In genomic region chr22:38865201-38866023, GRCh38 we compare ENCODE assay signal across 18 cellular contexts. TPM values are rescaled to one million over a fixed set of nuclear protein-coding genes. Genes with fewer than 3 reads are reported as not detected.
DNase-seq lines count a peak whose midpoint lies in the region; ATAC-seq, FAIRE-seq and TF ChIP-seq lines count a peak whose summit lies in the region.
"Had no signal": no experiment of that assay in that cellular context is flagged by ENCODE, and none has a peak within 500 bp of the region (broad histone marks: within the 10 kb centered on the region; RNA-seq: fewer than 3 reads in every experiment).

No MANE protein-coding gene starts in this region.

- H3K4ac ChIP-seq in H1 (replicated peaks; ENCODE audit: insufficient read length, low read depth, low read length): no peak overlapping the region

- H3K4me3 ChIP-seq in H1 (ENCODE audit: extremely low read depth in 1 of 4, insufficient read depth in 2 of 4, low read depth in 3 of 4, low read length in 4 of 4) (no peak overlapping the region), mucosa of stomach (ENCODE audit: low read length) (no peak overlapping the region), tibial nerve (no peak overlapping the region)
- H3K4me3 ChIP-seq: colonic mucosa had no signal

- no peak for TF ChIP-seq CTCF in H1 (IDR thresholded peaks at IDR 0.05; ENCODE audit: control extremely low read depth in 1 of 3, insufficient read depth in 1 of 3, low read depth in 1 of 3, low read length in 3 of 3)
- TF ChIP-seq CTCF in tibial nerve (IDR thresholded peaks at IDR 0.05): no peak
- no peak for TF ChIP-seq CTCF in GM13977 (IDR thresholded peaks at IDR 0.05; ENCODE audit: extremely low read depth, insufficient read depth, missing control alignments)

- no peak overlapping the region for H3K14ac ChIP-seq in H1 (ENCODE audit: insufficient read length)

- H3K27ac ChIP-seq in H1 (ENCODE audit: low read depth, low read length): peak overlapping the region; percentile 72; the same call in 1 of the 2 replicates
- H3K27ac ChIP-seq in tibial nerve: peak overlapping the region; percentile 41 to 90 (median 78)
- H3K27ac ChIP-seq: colonic mucosa, foreskin keratinocyte had no signal

- H3K27ac Mint-ChIP-seq in activated naive CD4-positive, alpha-beta T cell treated with anti-CD3 and anti-CD28 coated beads, Interleukin-2, amount 50 U/mL, for 24 hours: peak overlapping the region; percentile 59
- H3K27ac Mint-ChIP-seq in activated naive CD4-positive, alpha-beta T cell treated with anti-CD3 and anti-CD28 coated beads for 36 hours: no peak overlapping the region
- H3K27ac Mint-ChIP-seq: activated CD4-positive, alpha-beta T cell treated with anti-CD3 and anti-CD28 coated beads, Interleukin-2, amount 10 ng/mL, durations not matched to agents 24 days and 14 days; nephron; T-cell had no signal

- no peak overlapping the region for H3K4me3 Mint-ChIP-seq in activated naive CD4-positive, alpha-beta T cell treated with anti-CD3 and anti-CD28 coated beads, Interleukin-2, amount 50 U/mL, for 24 hours
- no peak overlapping the region for H3K4me3 Mint-ChIP-seq in activated naive CD4-positive, alpha-beta T cell treated with anti-CD3 and anti-CD28 coated beads for 36 hours
- H3K4me3 Mint-ChIP-seq: activated CD4-positive, alpha-beta T cell treated with anti-CD3 and anti-CD28 coated beads, Interleukin-2, amount 10 ng/mL, durations not matched to agents 24 days and 14 days; nephron; T-cell had no signal

- no peak overlapping the region for H4K5ac ChIP-seq in H1 (ENCODE audit: insufficient read length, low read depth, low read length)

- no peak for TF ChIP-seq EP300 in H1 (IDR thresholded peaks at IDR 0.05; ENCODE audit: borderline replicate concordance in 1 of 2, low read depth in 2 of 2, low read length in 2 of 2)
- TF ChIP-seq EP300 in tibial nerve (IDR thresholded peaks at IDR 0.05): no peak

- H4K8ac ChIP-seq in H1 (ENCODE audit: extremely low read depth, insufficient read depth, low read length): peak overlapping the region; percentile 4; the same call in 1 of the 2 replicates

- CTCF ChIA-PET in activated naive CD4-positive, alpha-beta T cell treated with anti-CD3 and anti-CD28 coated beads for 36 hours (lab: Charles Lee): no interaction called here
- CTCF ChIA-PET in H1 (lab: Charles Lee; ENCODE audit: partially characterized antibody): interaction anchor here (0.8 to 8.1 kb wide), 4 partner anchors 38 to 141 kb away, joined by 3 to 79 read pairs (median 4); no protein-coding TSS in a partner anchor

- peaks cover 18 to 28% of the 10 kb centered on the region in 2 experiments for H4K20me1 ChIP-seq in H1 (replicated peaks in 1 of 2; ENCODE audit: control insufficient read depth in 1 of 2, insufficient read depth in 2 of 2, low read length in 2 of 2)

- no peak overlapping the region for H3K9ac ChIP-seq in H1 (replicated peaks in 1 of 4; ENCODE audit: extremely low read depth in 1 of 4, low read depth in 3 of 4, low read length in 3 of 4)
- peak overlapping the region; percentile 49 for H3K9ac ChIP-seq in mucosa of stomach (ENCODE audit: low read length)

- H3K27me3 Mint-ChIP-seq in activated naive CD4-positive, alpha-beta T cell treated with anti-CD3 and anti-CD28 coated beads, Interleukin-2, amount 50 U/mL, for 24 hours: no peaks in the 10 kb centered on the region
- no peaks in the 10 kb centered on the region for H3K27me3 Mint-ChIP-seq in activated naive CD4-positive, alpha-beta T cell treated with anti-CD3 and anti-CD28 coated beads for 36 hours (ENCODE audit: low read depth)
- H3K27me3 Mint-ChIP-seq: activated CD4-positive, alpha-beta T cell treated with anti-CD3 and anti-CD28 coated beads, Interleukin-2, amount 10 ng/mL, durations not matched to agents 24 days and 14 days; T-cell had no signal

- H3K4me1 Mint-ChIP-seq in activated naive CD4-positive, alpha-beta T cell treated with anti-CD3 and anti-CD28 coated beads, Interleukin-2, amount 50 U/mL, for 24 hours: peaks cover 32% of the 10 kb centered on the region
- peaks cover 33% of the 10 kb centered on the region for H3K4me1 Mint-ChIP-seq in activated naive CD4-positive, alpha-beta T cell treated with anti-CD3 and anti-CD28 coated beads for 36 hours (ENCODE audit: low read depth)

- H2BK120ac ChIP-seq in H1 (replicated peaks; ENCODE audit: low read depth, low read length): no peak overlapping the region

- peaks cover 4% of the 10 kb centered on the region for H3K36me3 Mint-ChIP-seq in activated naive CD4-positive, alpha-beta T cell treated with anti-CD3 and anti-CD28 coated beads, Interleukin-2, amount 50 U/mL, for 24 hours
- peaks cover 22% of the 10 kb centered on the region for H3K36me3 Mint-ChIP-seq in activated naive CD4-positive, alpha-beta T cell treated with anti-CD3 and anti-CD28 coated beads for 36 hours (ENCODE audit: low read depth)

- no peak overlapping the region for H2AFZ ChIP-seq in H1 (ENCODE audit: low read length)

- DNase-seq in activated naive CD4-positive, alpha-beta T cell treated with anti-CD3 and anti-CD28 coated beads for 36 hours: no peak
- no peak for DNase-seq in H1 (ENCODE audit: low read depth in 1 of 2, low spot score in 2 of 2)
- no peak for DNase-seq in tibial nerve (ENCODE audit: low spot score in 2 of 2)
- no peak for DNase-seq in iPS-NIHi7 (ENCODE audit: extremely low spot score)
- no peak for DNase-seq in GM13977 (ENCODE audit: low spot score)
- DNase-seq: activated CD4-positive, alpha-beta T cell treated with anti-CD3 and anti-CD28 coated beads, Interleukin-2, amount 10 ng/mL, durations not matched to agents 24 days and 14 days; activated naive CD4-positive, alpha-beta T cell; colonic mucosa; DMS79; foreskin keratinocyte; NCI-H1092; OCI-M1; stimulated activated CD4-positive, alpha-beta T cell treated with anti-CD3 and anti-CD28 coated beads, Interleukin-12 subunit alpha, Interleukin-12 subunit beta, amount 100 ng/mL, for 4 hours had no signal

- H2BK5ac ChIP-seq in H1 (ENCODE audit: low read depth, low read length): peak overlapping the region; percentile 81; the same call in 1 of the 2 replicates

- H3K9me3 Mint-ChIP-seq in activated naive CD4-positive, alpha-beta T cell treated with anti-CD3 and anti-CD28 coated beads, Interleukin-2, amount 50 U/mL, for 24 hours: no peaks in the 10 kb centered on the region
- H3K9me3 Mint-ChIP-seq in activated naive CD4-positive, alpha-beta T cell treated with anti-CD3 and anti-CD28 coated beads for 36 hours: no peaks in the 10 kb centered on the region
- H3K9me3 Mint-ChIP-seq: activated CD4-positive, alpha-beta T cell treated with anti-CD3 and anti-CD28 coated beads, Interleukin-2, amount 10 ng/mL, durations not matched to agents 24 days and 14 days; nephron; T-cell had no signal

- intact Hi-C loops in activated naive CD4-positive, alpha-beta T cell treated with anti-CD3 and anti-CD28 coated beads for 36 hours (cut with micrococcal nuclease): no loop called here

- peaks cover 2 to 33% (median 23%) of the 10 kb centered on the region in 4 experiments for H3K4me1 ChIP-seq in H1 (replicated peaks in 1 of 4; ENCODE audit: control insufficient read depth in 3 of 4, insufficient read depth in 4 of 4, low read length in 3 of 4)
- H3K4me1 ChIP-seq in mucosa of stomach (ENCODE audit: control insufficient read depth, insufficient read depth, low read length): peaks cover 28% of the 10 kb centered on the region
- peaks cover 0 to 97% (median 50%) of the 10 kb centered on the region in 4 donors for H3K4me1 ChIP-seq in tibial nerve
- H3K4me1 ChIP-seq: foreskin keratinocyte had no signal

- H4K91ac ChIP-seq in H1 (replicated peaks; ENCODE audit: insufficient read length, low read length): no peak overlapping the region

- no peak overlapping the region; the same call in 1 of the 2 replicates for H3K18ac ChIP-seq in H1 (ENCODE audit: extremely low read depth, low read length)

- H2BK20ac ChIP-seq in H1 (ENCODE audit: low read length): no peak overlapping the region

- POLR2A ChIA-PET in H1 (lab: Charles Lee; ENCODE audit: partially characterized antibody): interaction anchor here (0.9 to 1.0 kb wide), 2 partner anchors 9 to 14 kb away, joined by 3 to 4 read pairs; no protein-coding TSS in a partner anchor

- H3K23ac ChIP-seq in H1 (ENCODE audit: insufficient read length): no peak overlapping the region

- H2AK5ac ChIP-seq in H1 (ENCODE audit: low read depth, low read length): no peak overlapping the region

- H3K36me3 ChIP-seq in H1 (ENCODE audit: control insufficient read depth in 2 of 4, insufficient read depth in 4 of 4, low read length in 3 of 4): peaks cover 0 to 24% (median 13%) of the 10 kb centered on the region in 4 experiments; a peak in 4 of 8 replicates
- H3K36me3 ChIP-seq in mucosa of stomach (ENCODE audit: control insufficient read depth, insufficient read depth, low read length): no peaks in the 10 kb centered on the region
- H3K36me3 ChIP-seq in tibial nerve: peaks cover 0 to 37% (median 15%) of the 10 kb centered on the region in 3 donors
- H3K36me3 ChIP-seq: colonic mucosa had no signal

- H3K79me2 ChIP-seq in H1 (ENCODE audit: control insufficient read depth in 1 of 2, insufficient read depth in 2 of 2, low read length in 2 of 2): peaks cover 0 to 3% of the 10 kb centered on the region in 2 experiments; a peak in 1 of 4 replicates

- H3K79me1 ChIP-seq in H1 (ENCODE audit: low read depth, low read length): peaks cover 7% of the 10 kb centered on the region

- no peak for ATAC-seq in HG02938 (IDR thresholded peaks at IDR 0.05; ENCODE audit: unreplicated experiment)
- ATAC-seq: foreskin keratinocyte, T-cell had no signal

- no peak for TF ChIP-seq RAD21 in H1 (IDR thresholded peaks at IDR 0.05 in 1 of 2, conservative IDR thresholded peaks at IDR 0.05 in 1 of 2; ENCODE audit: low read depth in 2 of 2, low read length in 2 of 2)

- H2BK12ac ChIP-seq in H1 (ENCODE audit: low read depth, low read length): 0 out of 2 replicates have a peak overlapping the region, but pooled peaks have one; percentile 60

- H2BK15ac ChIP-seq in H1 (ENCODE audit: low read length): no peak overlapping the region

- H3K27me3 ChIP-seq in H1 (replicated peaks in 1 of 4; ENCODE audit: control insufficient read depth in 3 of 4, extremely low read depth in 1 of 4, insufficient read depth in 3 of 4, low read length in 3 of 4): no peaks in the 10 kb centered on the region
- H3K27me3 ChIP-seq in mucosa of stomach (ENCODE audit: control insufficient read depth, insufficient read depth, low read length): no peaks in the 10 kb centered on the region
- no peaks in the 10 kb centered on the region for H3K27me3 ChIP-seq in tibial nerve
- H3K27me3 ChIP-seq: colonic mucosa had no signal

- no peak for FAIRE-seq in H1 (lab: Jason Lieb, UNC)

- H3K9me3 ChIP-seq in H1 (ENCODE audit: insufficient read depth in 2 of 2, low read depth in 1 of 2, low read length in 1 of 2): no peaks in the 10 kb centered on the region
- H3K9me3 ChIP-seq in mucosa of stomach (ENCODE audit: control insufficient read depth, low read length): no peaks in the 10 kb centered on the region
- no peaks in the 10 kb centered on the region for H3K9me3 ChIP-seq in tibial nerve
- H3K9me3 ChIP-seq: colonic mucosa had no signal

- WGBS in H1 (ENCODE audit: extremely low coverage in 1 of 2, insufficient coverage in 1 of 2, insufficient read length in 1 of 2, insufficient replicate concordance in 2 of 2, low coverage in 1 of 2, low lambda C conversion rate in 2 of 2, missing lambda C conversion rate in 1 of 2), 2 experiments: 87% methylated on average over 14 of the region's 20 CpGs; no CpG with 5 or more reads in 1 of the 2 experiments
- 72 to 76% methylated on average over 6 to 18 of the region's 20 CpGs for WGBS in tibial nerve, 2 donors

- no peak overlapping the region for H3K56ac ChIP-seq in H1 (replicated peaks; ENCODE audit: insufficient read length, low read depth, low read length)

- no peak overlapping the region for H3K4me2 ChIP-seq in H1 (ENCODE audit: insufficient read depth in 1 of 2, low read depth in 2 of 2, low read length in 2 of 2)

- in situ Hi-C loops in GM13977 (cut with MboI; ENCODE audit: low pct_unique_long_range_greater_than_20kb, low sequenced_read_pairs, unreplicated experiment): no loop called here

- H3K23me2 ChIP-seq in H1 (ENCODE audit: low read depth, low read length): no peaks in the 10 kb centered on the region; the same call in 1 of the 2 replicates

- TF ChIP-seq POLR2A in H1 (IDR thresholded peaks at IDR 0.05; ENCODE audit: control extremely low read depth in 1 of 2, low read depth in 2 of 2, low read length in 2 of 2) (no peak), tibial nerve (IDR thresholded peaks at IDR 0.05) (no peak)

RNA-seq across cellular contexts. Expression of gene CBX6, which starts 6.6 kb away (rescaled TPM):
- total RNA-seq in activated naive CD4-positive, alpha-beta T cell treated with anti-CD3 and anti-CD28 coated beads for 36 hours: 10 to 100 TPM; 91.4 to 93.5 TPM
- total RNA-seq in H1 (2021; fragmentation: NEBNext Ultra II Directional; extraction: Animal tissue kit (Norgen Biotek cat#: 25700)): 27.5 and 28.2 TPM in 2 replicates
- polyA plus RNA-seq in H1 (2011; rRNA removed): 10.6 and 11.7 TPM in 2 replicates
- 6.3 TPM for polyA plus RNA-seq in H1 (2011; cell fraction: cytosol; rRNA removed)
- 33.5 TPM for polyA plus RNA-seq in H1 (2011; cell fraction: nucleus; rRNA removed)
- 12.9 to 17.7 TPM (median 14.7 TPM) in 4 replicates for polyA plus RNA-seq in H1 (2012, experiment 1 of 2)
- polyA plus RNA-seq in H1 (2012, experiment 2 of 2): 13.0 TPM
- 10.8 TPM for polyA plus RNA-seq in H1 (2013, experiment 1 of 2)
- 11.2 TPM for polyA plus RNA-seq in H1 (2013, experiment 2 of 2)
- polyA minus RNA-seq in H1 (2011; rRNA and poly(A)+ RNA removed): 15.0 and 17.1 TPM in 2 replicates
- polyA minus RNA-seq in H1 (2011; cell fraction: cytosol; rRNA and poly(A)+ RNA removed): 22.2 TPM
- polyA minus RNA-seq in H1 (2011; cell fraction: nucleus; rRNA and poly(A)+ RNA removed): 50.0 TPM
- 10 to 100 TPM; 50.0 to 78.0 (median 56.8) TPM for total RNA-seq in tibial nerve

RNA-seq across cellular contexts. Expression of gene NPTXR, which starts 21.6 kb away (rescaled TPM):
- 1 to 10 TPM; 1.4 to 1.5 TPM for total RNA-seq in activated naive CD4-positive, alpha-beta T cell treated with anti-CD3 and anti-CD28 coated beads for 36 hours
- 5.8 and 6.4 TPM in 2 replicates for total RNA-seq in H1 (2021; fragmentation: NEBNext Ultra II Directional; extraction: Animal tissue kit (Norgen Biotek cat#: 25700))
- 3.7 and 4.9 TPM in 2 replicates for polyA plus RNA-seq in H1 (2011; rRNA removed)
- polyA plus RNA-seq in H1 (2011; cell fraction: cytosol; rRNA removed): 3.3 TPM
- 3.8 TPM for polyA plus RNA-seq in H1 (2011; cell fraction: nucleus; rRNA removed)
- polyA plus RNA-seq in H1 (2012, experiment 1 of 2): 5.5 to 8.8 TPM (median 6.9 TPM) in 4 replicates
- 5.3 TPM for polyA plus RNA-seq in H1 (2012, experiment 2 of 2)
- polyA plus RNA-seq in H1 (2013, experiment 1 of 2): 5.2 TPM
- polyA plus RNA-seq in H1 (2013, experiment 2 of 2): 6.0 TPM
- 5.1 and 5.9 TPM in 2 replicates for polyA minus RNA-seq in H1 (2011; rRNA and poly(A)+ RNA removed)
- 8.6 TPM for polyA minus RNA-seq in H1 (2011; cell fraction: cytosol; rRNA and poly(A)+ RNA removed)
- polyA minus RNA-seq in H1 (2011; cell fraction: nucleus; rRNA and poly(A)+ RNA removed): 2.4 TPM
- 10 to 100 TPM in 1 of 4 donors, 1 to 10 TPM in 3; 7.5 to 12.3 (median 8.4) TPM for total RNA-seq in tibial nerve
